12 cellular contexts compared by ENCODE assay signal in the genomic region with DNA sequence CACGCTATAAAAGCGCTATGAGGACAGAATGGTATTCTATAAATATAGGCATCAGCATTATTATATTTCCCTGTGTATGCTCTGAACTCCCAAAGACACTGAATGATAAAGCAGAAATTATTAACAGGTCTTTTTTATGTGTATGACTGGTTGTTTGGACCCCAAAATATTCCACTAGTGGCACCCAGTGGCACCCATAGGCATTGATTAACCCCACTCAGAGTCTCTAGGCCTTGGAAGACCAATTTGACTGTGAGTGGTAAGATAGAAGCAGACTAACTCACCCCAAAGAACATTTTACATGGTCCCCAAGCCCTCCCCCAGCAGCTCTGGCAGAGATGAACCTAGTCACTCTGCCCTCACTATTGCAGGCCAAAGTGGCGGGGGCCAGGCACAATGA. TPM values are rescaled to one million over a fixed set of nuclear protein-coding genes. Genes with fewer than 3 reads are reported as not detected.
DNase-seq lines count a peak whose midpoint lies in the region; ATAC-seq and TF ChIP-seq lines count a peak whose summit lies in the region.
"Had no signal": no experiment of that assay in that cellular context is flagged by ENCODE, and none has a peak within 500 bp of the region (broad histone marks: within the 10 kb centered on the region; RNA-seq: fewer than 3 reads in every experiment).

No MANE protein-coding gene starts in this region.

- peaks cover 14% of the 10 kb centered on the region for H3K4me1 Mint-ChIP-seq in chondrocyte (ENCODE audit: low read depth)

- H3K4me3 Mint-ChIP-seq in chondrocyte (ENCODE audit: unreplicated experiment), result no peak overlapping the region
- H3K4me3 Mint-ChIP-seq: CD14-positive monocyte had no signal

- TF ChIP-seq CTCF in GM10266 (IDR thresholded peaks at IDR 0.05; ENCODE audit: control insufficient read depth, insufficient read depth, low read depth, missing control alignments) (peak; percentile 43), chondrocyte (IDR thresholded peaks at IDR 0.05) (peak; percentile 21)

- no peaks in the 10 kb centered on the region for H3K27me3 Mint-ChIP-seq in chondrocyte (ENCODE audit: low read depth)

- ATAC-seq in GM19455 (IDR thresholded peaks at IDR 0.05; ENCODE audit: unreplicated experiment), result peak; percentile 7
- peak; percentile 19 for ATAC-seq in HG03108 (IDR thresholded peaks at IDR 0.05; ENCODE audit: unreplicated experiment)

- H3K27ac Mint-ChIP-seq in chondrocyte (ENCODE audit: unreplicated experiment), result no peak overlapping the region
- H3K27ac Mint-ChIP-seq: CD14-positive monocyte had no signal

- DNase-seq in GM10266 (ENCODE audit: extremely low spot score) (no peak), chondrocyte (ENCODE audit: low spot score) (no peak), NCI-H1436 (lab: John Stamatoyannopoulos, UW) (no peak), retina (no peak), putamen (ENCODE audit: low spot score) (no peak)
- no peak for DNase-seq in activated CD4-positive, alpha-beta T cell treated with anti-CD3 and anti-CD28 coated beads for 4 hours
- DNase-seq: esophagus squamous epithelium; occipital lobe; stimulated activated CD4-positive, alpha-beta T cell treated with anti-CD3 and anti-CD28 coated beads, Interleukin-2, amount 100 ng/mL, for 24 hours had no signal

- no peaks in the 10 kb centered on the region for H3K36me3 Mint-ChIP-seq in chondrocyte (ENCODE audit: low read depth)
- H3K36me3 Mint-ChIP-seq: CD14-positive monocyte had no signal

- H3K9me3 Mint-ChIP-seq in chondrocyte (ENCODE audit: low read depth), result no peaks in the 10 kb centered on the region

RNA-seq across cellular contexts. Expression of a gene that starts 45.4 kb away (rescaled TPM):
- total RNA-seq in chondrocyte, result 72.3 to 103 TPM (median 101 TPM) in 3 replicates
